Comparison of ENCODE assay signal across 1 cellular context in genomic region chr22:27084130-27084529, GRCh38.
TF ChIP-seq lines count a peak whose summit lies in the region.

No MANE protein-coding gene starts in this region.

TF ChIP-seq in GM23338, 12 proteins besides CTCF, POLR2A, EP300 and RAD21 (continued from another document):
- TF ChIP-seq REST (IDR thresholded peaks at IDR 0.05; ENCODE audit: unreplicated experiment) (no peak), EZH2 (IDR thresholded peaks at IDR 0.05; ENCODE audit: low read depth, unreplicated experiment) (no peak), NANOG (IDR thresholded peaks at IDR 0.05; ENCODE audit: borderline replicate concordance) (no peak), JUNB (IDR thresholded peaks at IDR 0.05; ENCODE audit: unreplicated experiment) (no peak), ETS1 (IDR thresholded peaks at IDR 0.05) (no peak), EZH2phosphoT487 (IDR thresholded peaks at IDR 0.05; ENCODE audit: unreplicated experiment) (no peak), ZNF114 (CRISPR knock-in tag; IDR thresholded peaks at IDR 0.05) (no peak)
